Comparison of ENCODE assay signal across 8 cellular contexts in genomic region chr9:16869961-16870605, GRCh38. TPM values are rescaled to one million over a fixed set of nuclear protein-coding genes. Genes with fewer than 3 reads are reported as not detected.
DNase-seq lines count a peak whose midpoint lies in the region; ATAC-seq, FAIRE-seq and TF ChIP-seq lines count a peak whose summit lies in the region.

No MANE protein-coding gene starts in this region.

- H3K27ac ChIP-seq in WERI-Rb-1, result no peak overlapping the region
- peak overlapping the region; percentile 80 to 90 (median 84) for H3K27ac ChIP-seq in gastrocnemius medialis

- DNase-seq in GM12892 (ENCODE audit: insufficient read length) (peak; percentile 4), WERI-Rb-1 (peak; percentile 13), gastrocnemius medialis (no peak), HUDEP-2 (lab: John Stamatoyannopoulos, UW; ENCODE audit: unreplicated experiment in 76 of 76) (no peak)

- H3K36me3 ChIP-seq in WERI-Rb-1 (no peaks in the 10 kb centered on the region), gastrocnemius medialis (no peaks in the 10 kb centered on the region)

- H3K9me3 ChIP-seq in WERI-Rb-1 (ENCODE audit: severe bottlenecking), result no peaks in the 10 kb centered on the region
- no peaks in the 10 kb centered on the region for H3K9me3 ChIP-seq in gastrocnemius medialis

- H3K4me3 ChIP-seq in WERI-Rb-1 (ENCODE audit: low read depth, low read length) (peak overlapping the region; percentile 65), iPS-11a (ENCODE audit: low read depth, low read length) (peak overlapping the region; percentile 71), gastrocnemius medialis (peak overlapping the region; percentile 71 to 85 (median 76))

- peak; percentile 23 to 29 for ATAC-seq in gastrocnemius medialis
- ATAC-seq in GM18520 (IDR thresholded peaks at IDR 0.05; ENCODE audit: unreplicated experiment), result no peak
- ATAC-seq in HG02970 (IDR thresholded peaks at IDR 0.05; ENCODE audit: low FRiP score, unreplicated experiment), result no peak
- no peak for ATAC-seq in GM21367 (IDR thresholded peaks at IDR 0.05; ENCODE audit: unreplicated experiment)

- no peak for TF ChIP-seq POLR2A in GM12892 (IDR thresholded peaks at IDR 0.05; ENCODE audit: low read depth, low read length)
- no peak for TF ChIP-seq POLR2A in gastrocnemius medialis (IDR thresholded peaks at IDR 0.05)

- peaks cover 3 to 9% of the 10 kb centered on the region in 2 donors for H3K4me1 ChIP-seq in gastrocnemius medialis

- TF ChIP-seq CTCF in WERI-Rb-1 (IDR thresholded peaks at IDR 0.05; ENCODE audit: low read depth, low read length) (no peak), gastrocnemius medialis (IDR thresholded peaks at IDR 0.05 in 4 of 5, conservative IDR thresholded peaks at IDR 0.05 in 1 of 5) (no peak)

- in situ Hi-C loops in gastrocnemius medialis (cut with MboI; ENCODE audit: low sequenced_read_pairs in 4 of 4), result loop anchor here in 1 of 4 donors (5.0 to 10.0 kb wide), 2 partner anchors 148 to 245 kb away; no protein-coding TSS in a partner anchor

- intact Hi-C loops in gastrocnemius medialis (cut with DNase I; ENCODE audit: low total_unique reads), result loop anchor here (2.0 to 10.0 kb wide), 7 partner anchors 43 to 675 kb away; partner anchors contain the start of gene CNTLN

- H3K27me3 ChIP-seq in WERI-Rb-1 (ENCODE audit: insufficient read depth, low read depth, severe bottlenecking) (peaks cover 9% of the 10 kb centered on the region), gastrocnemius medialis (peaks cover 0 to 4% (median 0%) of the 10 kb centered on the region in 3 donors)

- FAIRE-seq in GM12892 (lab: Jason Lieb, UNC), result no peak

RNA-seq across cellular contexts. Expression of gene BNC2, which starts 0.4 kb away (rescaled TPM):
- polyA plus RNA-seq in GM12892 (2012; ENCODE audit: missing spikeins), result 0.98 TPM
- 100 to 1,000 TPM in 1 of 4 donors, 10 to 100 TPM in 3; 40.9 to 122 (median 68.7) TPM for total RNA-seq in gastrocnemius medialis

Comparison
In these comparisons a context has a peak if more than half of its experiments do, and no peak if none do; other contexts are left out.
1. DNase-seq: peak in GM12892 (single experiment) and WERI-Rb-1 (single experiment); none in gastrocnemius medialis (0 of 2) and HUDEP-2 (0 of 76).
2. ATAC-seq: peak in gastrocnemius medialis (2 of 2); none in GM18520 (single experiment), HG02970 (single experiment) and GM21367 (single experiment).
3. Peak in every context shown above with its lines, with median percentiles within 50 percentile points of each other: H3K4me3 ChIP-seq.